Comparison of ENCODE assay signal across 1 cellular context in genomic region chr2:203532957-203533695, GRCh38.
TF ChIP-seq lines count a peak whose summit lies in the region.

No MANE protein-coding gene starts in this region.

TF ChIP-seq in H1, 55 proteins besides CTCF, POLR2A, EP300 and RAD21:
- no peak for TF ChIP-seq BRCA1 (IDR thresholded peaks at IDR 0.05; ENCODE audit: low read depth, low read length)
- TF ChIP-seq POU5F1 (IDR thresholded peaks at IDR 0.05; ENCODE audit: low read depth, low read length): no peak
- TF ChIP-seq SP2 (IDR thresholded peaks at IDR 0.05; ENCODE audit: low read length): no peak
- no peak for TF ChIP-seq E2F6 (IDR thresholded peaks at IDR 0.05)
- no peak for TF ChIP-seq PHF8 (conservative IDR thresholded peaks at IDR 0.05; ENCODE audit: low read depth, low read length)
- TF ChIP-seq JUN (IDR thresholded peaks at IDR 0.05; ENCODE audit: low read depth, low read length): no peak
- TF ChIP-seq KDM5A (IDR thresholded peaks at IDR 0.05; ENCODE audit: low read length): no peak
- TF ChIP-seq CHD2 (IDR thresholded peaks at IDR 0.05; ENCODE audit: low read length): no peak
- TF ChIP-seq POLR2AphosphoS5 (IDR thresholded peaks at IDR 0.05; ENCODE audit: low read depth, low read length): no peak
- TF ChIP-seq NRF1 (IDR thresholded peaks at IDR 0.05; ENCODE audit: low read depth, low read length): no peak
- no peak for TF ChIP-seq CREB1 (IDR thresholded peaks at IDR 0.05)
- TF ChIP-seq SAP30 (IDR thresholded peaks at IDR 0.05; ENCODE audit: insufficient read depth, insufficient replicate concordance, low read length): no peak
